ENCODE assay signal across 1 cellular context in genomic region chr5:78661044-78661443, GRCh38.
TF ChIP-seq lines count a peak whose summit lies in the region.

No MANE protein-coding gene starts in this region.

TF ChIP-seq in GM12878, 131 proteins besides CTCF, POLR2A, EP300 and RAD21 (continued from another document):
- no peak for TF ChIP-seq ZBTB11 (CRISPR knock-in tag; IDR thresholded peaks at IDR 0.05)
TF ChIP-seq in GM12878: peak in this region for 0.
